ENCODE assay signal across 26 cellular contexts in the genomic region with DNA sequence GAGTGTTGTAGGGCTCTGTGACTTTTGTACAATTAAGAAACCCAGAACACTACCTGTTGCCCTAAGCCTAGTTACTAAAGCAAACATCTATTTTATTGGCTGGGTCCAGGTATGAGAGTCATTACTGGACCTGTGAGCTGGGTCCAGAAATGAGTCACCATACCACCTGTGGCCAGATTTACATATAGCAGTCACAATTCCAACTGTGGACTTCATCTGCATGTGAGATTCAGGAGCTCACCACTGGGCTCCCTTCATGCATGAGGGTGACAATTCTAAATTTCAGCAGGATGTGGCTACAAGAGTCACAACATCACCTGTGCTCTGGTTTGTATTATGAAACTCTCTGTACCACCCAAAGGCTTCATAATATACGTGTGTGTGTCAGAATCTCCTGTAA.
DNase-seq lines count a peak whose midpoint lies in the region; ATAC-seq, FAIRE-seq and TF ChIP-seq lines count a peak whose summit lies in the region.
"Had no signal": no experiment of that assay in that cellular context is flagged by ENCODE, and none has a peak within 500 bp of the region (broad histone marks: within the 10 kb centered on the region; RNA-seq: fewer than 3 reads in every experiment).

No MANE protein-coding gene starts in this region.

- intact Hi-C loops in GM12878 (cut with micrococcal nuclease; ENCODE audit: unreplicated experiment) = loop anchor here (10.0 kb wide), 1 partner anchor 153 kb away; no protein-coding TSS in a partner anchor
- intact Hi-C loops in PC-9 (cut with micrococcal nuclease; ENCODE audit: unreplicated experiment) = no loop called here

- H3K4me1 ChIP-seq in MM.1S (ENCODE audit: low read length) (no peaks in the 10 kb centered on the region), GM12878 (ENCODE audit: control insufficient read depth, insufficient read depth, low read length) (no peaks in the 10 kb centered on the region), PC-9 (replicated peaks; ENCODE audit: insufficient read depth) (no peaks in the 10 kb centered on the region)
- H3K4me1 ChIP-seq: A549; BLaER1 treated with 17β-estradiol and CSF1 and Interleukin-3, amounts not matched to agents 10 nM and 100 nM; Caco-2 had no signal

- CTCF ChIA-PET in GM12878 (lab: Yijun Ruan, JAX) = no interaction called here
- CTCF ChIA-PET in PC-9 (lab: Charles Lee) = no interaction called here

- H2AFZ ChIP-seq in MM.1S (ENCODE audit: low read length) (no peak overlapping the region), GM12878 (ENCODE audit: control insufficient read depth, low read depth, low read length) (no peak overlapping the region), PC-9 (no peak overlapping the region)

- POLR2A ChIA-PET in GM12878 (lab: Charles Lee) = interaction anchor here (1.1 kb wide), 1 partner anchor 12 kb away, joined by 3 read pairs; no protein-coding TSS in a partner anchor
- POLR2A ChIA-PET in PC-9 (lab: Charles Lee; ENCODE audit: unreplicated experiment) = no interaction called here

- RAD21 ChIA-PET in GM12878 (lab: Charles Lee; ENCODE audit: unreplicated experiment) = no interaction called here

- TF ChIP-seq EP300 in GM12878 (IDR thresholded peaks at IDR 0.05; ENCODE audit: borderline replicate concordance in 1 of 2, control insufficient read depth in 1 of 2, low read depth in 2 of 2, low read length in 2 of 2) = no peak

- SMC1A ChIA-PET in GM12878 (lab: Charles Lee; ENCODE audit: uncharacterized antibody, unreplicated experiment) = no interaction called here

- H3K4me3 ChIP-seq in GM12865 (ENCODE audit: low read depth, low read length) = no peak overlapping the region
- H3K4me3 ChIP-seq in MM.1S (ENCODE audit: low read length) = no peak overlapping the region
- H3K4me3 ChIP-seq in GM12878 = no peak overlapping the region
- H3K4me3 ChIP-seq in PC-9 = no peak overlapping the region
- H3K4me3 ChIP-seq: A549; BLaER1 treated with 17β-estradiol and CSF1 and Interleukin-3, amounts not matched to agents 10 nM and 100 nM had no signal

- 4% methylated on average over 1 of the region's 1 CpG for WGBS in GM12878 (ENCODE audit: insufficient coverage, insufficient replicate concordance, low lambda C conversion rate, missing lambda C conversion rate)

- H4K20me1 ChIP-seq in MM.1S (ENCODE audit: insufficient read depth, low read length) (no peaks in the 10 kb centered on the region), GM12878 (ENCODE audit: control insufficient read depth, insufficient read depth) (no peaks in the 10 kb centered on the region), PC-9 (ENCODE audit: insufficient read depth) (no peaks in the 10 kb centered on the region)
- H4K20me1 ChIP-seq: BLaER1 treated with 17β-estradiol and CSF1 and Interleukin-3, amounts not matched to agents 10 nM and 100 nM had no signal

- DNase-seq in GM12865 (ENCODE audit: low read depth) (peak; percentile 9), MM.1S (peak; percentile 17), GM12878 (ENCODE audit: low read depth, low spot score) (no peak), osteocyte (ENCODE audit: extremely low spot score, unreplicated experiment) (no peak), D341Med (ENCODE audit: low spot score) (no peak), PC-9 (no peak)
- DNase-seq: AML-193; Caco-2; Calu3; CD4-positive, alpha-beta T cell; CD8-positive, alpha-beta T cell; DMS 273 treated with DMSO at 0.1 percent for 48 hours; DMS153; DMS53; DMS79; DND-41; EL; GDM1 had no signal

- no peak overlapping the region for H3K27ac Mint-ChIP-seq in osteocyte (ENCODE audit: unreplicated experiment)
- H3K27ac Mint-ChIP-seq: B cell; CD4-positive, alpha-beta T cell; CD8-positive, alpha-beta T cell had no signal

- H3K9me2 ChIP-seq in MM.1S (replicated peaks; ENCODE audit: insufficient read depth, low read length) (no peaks in the 10 kb centered on the region), PC-9 (ENCODE audit: insufficient read depth) (no peaks in the 10 kb centered on the region)

- no peaks in the 10 kb centered on the region for H3K27me3 ChIP-seq in MM.1S (replicated peaks; ENCODE audit: insufficient read depth, low read length)
- no peaks in the 10 kb centered on the region for H3K27me3 ChIP-seq in GM12878 (replicated peaks in 1 of 2; ENCODE audit: control insufficient read depth in 2 of 2, insufficient read depth in 2 of 2, low read length in 1 of 2)
- peaks cover 25% of the 10 kb centered on the region for H3K27me3 ChIP-seq in PC-9 (ENCODE audit: insufficient read depth, low read depth)
- H3K27me3 ChIP-seq: BLaER1 treated with 17β-estradiol and CSF1 and Interleukin-3, amounts not matched to agents 10 nM and 100 nM had no signal

- H3K9me3 ChIP-seq in MM.1S (replicated peaks; ENCODE audit: insufficient read depth, low read length) = no peaks in the 10 kb centered on the region
- no peaks in the 10 kb centered on the region; the same call in 2 of the 3 replicates for H3K9me3 ChIP-seq in GM12878 (replicated peaks; ENCODE audit: control insufficient read depth, insufficient read depth, low read length)
- no peaks in the 10 kb centered on the region for H3K9me3 ChIP-seq in PC-9 (ENCODE audit: insufficient read depth, low read depth)
- H3K9me3 ChIP-seq: A549, Caco-2 had no signal

- H3F3A ChIP-seq in MM.1S (ENCODE audit: insufficient read depth, low read length) = no peaks in the 10 kb centered on the region
- no peaks in the 10 kb centered on the region for H3F3A ChIP-seq in PC-9 (ENCODE audit: insufficient read depth, low read depth)

- H3K79me2 ChIP-seq in MM.1S (ENCODE audit: low read length) (no peaks in the 10 kb centered on the region), GM12878 (ENCODE audit: control insufficient read depth, insufficient read depth, low read length) (no peaks in the 10 kb centered on the region), PC-9 (ENCODE audit: low read depth) (no peaks in the 10 kb centered on the region)

- ATAC-seq in GM18868 (IDR thresholded peaks at IDR 0.05; ENCODE audit: unreplicated experiment) (peak; percentile 72), GM12878 (no peak)
- ATAC-seq: A549; CD8-positive, alpha-beta T cell had no signal

- H3K4me3 Mint-ChIP-seq in osteocyte (ENCODE audit: unreplicated experiment) = no peak overlapping the region
- H3K4me3 Mint-ChIP-seq: B cell; CD4-positive, alpha-beta T cell; CD8-positive, alpha-beta T cell had no signal

- in situ Hi-C loops in GM12878 (cut with MboI) = loop anchor here (25.0 kb wide), 1 partner anchor 90 kb away; no protein-coding TSS in a partner anchor

- H3K9ac ChIP-seq in MM.1S (ENCODE audit: low read length) (no peak overlapping the region), GM12878 (ENCODE audit: control insufficient read depth, insufficient read depth, low read length) (no peak overlapping the region)
- H3K9ac ChIP-seq: BLaER1 treated with 17β-estradiol and CSF1 and Interleukin-3, amounts not matched to agents 10 nM and 100 nM had no signal

- FAIRE-seq in GM12878 (lab: Jason Lieb, UNC) = no peak
- FAIRE-seq: A549, GM12892, GM18507 had no signal

- H3K36me3 ChIP-seq in MM.1S (replicated peaks; ENCODE audit: insufficient read depth, low read length) (no peaks in the 10 kb centered on the region), GM12878 (ENCODE audit: control insufficient read depth in 2 of 2, insufficient read depth in 2 of 2, low read length in 1 of 2) (no peaks in the 10 kb centered on the region), PC-9 (ENCODE audit: low read depth) (no peaks in the 10 kb centered on the region)
- H3K36me3 ChIP-seq: BLaER1 treated with 17β-estradiol and CSF1 and Interleukin-3, amounts not matched to agents 10 nM and 100 nM had no signal

- H3K27ac ChIP-seq in MM.1S (ENCODE audit: low read length) = peak overlapping the region; percentile 6; the same call in 1 of the 2 replicates
- no peak overlapping the region for H3K27ac ChIP-seq in GM12878 (ENCODE audit: control insufficient read depth, insufficient read depth)
- H3K27ac ChIP-seq in PC-9 = no peak overlapping the region
- H3K27ac ChIP-seq: 22Rv1; A549; BLaER1 treated with 17β-estradiol and CSF1 and Interleukin-3, amounts not matched to agents 10 nM and 100 nM; C4-2B had no signal

- BruUV-seq in GM12878 (replicated peaks; lab: Mats Ljungman, UMichigan) = no TSS peak
- no TSS peak for BruUV-seq in PC-9 (replicated peaks; lab: Mats Ljungman, UMichigan)

- no peak for TF ChIP-seq RAD21 in GM12878 (IDR thresholded peaks at IDR 0.05; ENCODE audit: insufficient read depth, low read depth, low read length)

- no peak for TF ChIP-seq POLR2A in GM12878 (IDR thresholded peaks at IDR 0.05; ENCODE audit: low read depth, low read length)

- peaks cover 45% of the 10 kb centered on the region for H3K9me3 Mint-ChIP-seq in osteocyte (ENCODE audit: unreplicated experiment)

- H3K4me2 ChIP-seq in MM.1S (ENCODE audit: low read depth, low read length) (no peak overlapping the region), GM12878 (ENCODE audit: control insufficient read depth, insufficient read depth) (no peak overlapping the region), PC-9 (no peak overlapping the region)
- H3K4me2 ChIP-seq: A549; BLaER1 treated with 17β-estradiol and CSF1 and Interleukin-3, amounts not matched to agents 10 nM and 100 nM had no signal

- H3K27me3 Mint-ChIP-seq in osteocyte (ENCODE audit: unreplicated experiment) = no peaks in the 10 kb centered on the region
- H3K27me3 Mint-ChIP-seq: B cell; CD4-positive, alpha-beta T cell had no signal

- TF ChIP-seq CTCF in GM12865 (IDR thresholded peaks at IDR 0.05; ENCODE audit: insufficient read depth, low read depth, low read length, missing control alignments) (no peak), MM.1S (IDR thresholded peaks at IDR 0.05; ENCODE audit: low read length) (no peak), GM12878 (IDR thresholded peaks at IDR 0.05 in 2 of 3, conservative IDR thresholded peaks at IDR 0.05 in 1 of 3; ENCODE audit: control insufficient read depth in 2 of 3, extremely low read depth in 1 of 3, insufficient read depth in 1 of 3, low read depth in 3 of 3, low read length in 3 of 3) (no peak), osteocyte (IDR thresholded peaks at IDR 0.05) (no peak), PC-9 (conservative IDR thresholded peaks at IDR 0.05) (no peak)

- no peaks in the 10 kb centered on the region for H3K4me1 Mint-ChIP-seq in osteocyte (ENCODE audit: unreplicated experiment)
- H3K4me1 Mint-ChIP-seq: B cell had no signal

- no peaks in the 10 kb centered on the region for H3K36me3 Mint-ChIP-seq in osteocyte (ENCODE audit: unreplicated experiment)
- H3K36me3 Mint-ChIP-seq: CD8-positive, alpha-beta T cell had no signal

TF ChIP-seq in GM12878, 131 proteins besides CTCF, POLR2A, EP300 and RAD21:
- TF ChIP-seq RUNX3 (IDR thresholded peaks at IDR 0.05; ENCODE audit: low read length) (0 out of 2 replicates have a peak, but pooled peaks have one; percentile 6), NR2F1 (conservative IDR thresholded peaks at IDR 0.05) (no peak)

Comparison
In these comparisons a context has a peak if more than half of its experiments do, and no peak if none do; other contexts are left out.
1. DNase-seq: peak in GM12865 (single experiment) and MM.1S (single experiment); none in GM12878 (single experiment), osteocyte (single experiment), D341Med (single experiment) and PC-9 (0 of 2).